In the genomic region with DNA sequence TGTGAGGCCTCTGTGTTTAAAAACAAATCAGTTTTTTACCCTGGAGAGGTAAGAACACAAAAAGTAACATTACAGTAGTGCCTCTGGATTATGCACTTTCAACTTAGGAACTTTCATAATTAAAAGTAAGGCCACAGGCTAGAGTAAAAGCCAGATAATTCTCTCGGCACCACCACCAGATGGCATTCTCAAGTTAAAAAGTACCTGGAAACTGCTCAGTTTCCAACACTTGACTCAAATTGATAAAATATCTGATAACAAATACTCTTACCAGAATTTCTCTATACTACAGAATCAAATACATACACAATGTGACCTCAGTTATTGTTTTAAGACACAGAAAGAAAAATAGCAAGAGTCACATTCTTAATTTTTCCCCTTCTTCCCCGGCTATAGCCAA, we compare ENCODE assay signal across 8 cellular contexts. TPM values are rescaled to one million over a fixed set of nuclear protein-coding genes. Genes with fewer than 3 reads are reported as not detected.
A peak's percentile ranks its signal among the peaks of the same experiment; 100 is the strongest.
DNase-seq lines count a peak whose midpoint lies in the region; ATAC-seq and TF ChIP-seq lines count a peak whose summit lies in the region.

No MANE protein-coding gene starts in this region.

- DNase-seq in Right ventricle myocardium superior (no peak), cardiac septum (ENCODE audit: low spot score) (no peak), fibroblast of pulmonary artery (ENCODE audit: low read depth) (peak; percentile 53), sciatic nerve (ENCODE audit: low spot score) (no peak), GM19238 (ENCODE audit: insufficient read length, low spot score) (no peak)

- no peak overlapping the region for H3K27ac ChIP-seq in VCaP

- TF ChIP-seq CTCF in VCaP (conservative IDR thresholded peaks at IDR 0.05) (peak; percentile 71), fibroblast of pulmonary artery (IDR thresholded peaks at IDR 0.05; ENCODE audit: low read length, missing control alignments) (peak; percentile 42)

- intact Hi-C loops in Right ventricle myocardium superior (cut with DNase I): no loop called here
- intact Hi-C loops in cardiac septum (cut with DNase I): loop anchor here (2.0 kb wide), 1 partner anchor 132 kb away; no protein-coding TSS in a partner anchor
- intact Hi-C loops in sciatic nerve (cut with DNase I): no loop called here

- ATAC-seq in Right ventricle myocardium superior (ENCODE audit: poor library complexity) (peak; percentile 76), HG03460 (IDR thresholded peaks at IDR 0.05; ENCODE audit: unreplicated experiment) (peak; percentile 58), sciatic nerve (peak; percentile 62), HG03135 (IDR thresholded peaks at IDR 0.05; ENCODE audit: unreplicated experiment) (no peak)

- no peak overlapping the region for H3K4me3 ChIP-seq in fibroblast of pulmonary artery (replicated peaks; ENCODE audit: low read depth, low read length)

RNA-seq across cellular contexts. Expression of a gene that starts 19.9 kb away (rescaled TPM):
- 3.7 TPM for total RNA-seq in Right ventricle myocardium superior
- total RNA-seq in cardiac septum: 3.6 TPM
- 24.9 TPM for total RNA-seq in sciatic nerve

RNA-seq across cellular contexts. Expression of a gene that starts 37.3 kb away (rescaled TPM):
- total RNA-seq in Right ventricle myocardium superior (0.78 TPM), cardiac septum (0.89 TPM), sciatic nerve (4.5 TPM)

RNA-seq across cellular contexts. Expression of a gene that starts 53.7 kb away (rescaled TPM):
- total RNA-seq in Right ventricle myocardium superior (3.2 TPM), cardiac septum (2.1 TPM), sciatic nerve (14.1 TPM)
